Comparison of ENCODE assay signal across 18 cellular contexts in genomic region chr16:54873081-54873480, GRCh38. TPM values are rescaled to one million over a fixed set of nuclear protein-coding genes. Genes with fewer than 3 reads are reported as not detected.
"Had no signal": no experiment of that assay in that cellular context is flagged by ENCODE, and none has a peak within 500 bp of the region (broad histone marks: within the 10 kb centered on the region; RNA-seq: fewer than 3 reads in every experiment).

No MANE protein-coding gene starts in this region.

- H3K4me1 Mint-ChIP-seq: activated CD8-positive, alpha-beta memory T cell treated with anti-CD3 and anti-CD28 coated beads, Interleukin-2, amount 10 ng/mL, durations not matched to agents 7 days and 5 days; activated naive CD8-positive, alpha-beta T cell treated with anti-CD3 and anti-CD28 coated beads, Interleukin-2, amount 50 U/mL, for 24 hours had no signal

- H3K27ac Mint-ChIP-seq: activated CD8-positive, alpha-beta memory T cell treated with anti-CD3 and anti-CD28 coated beads, Interleukin-2, amount 10 ng/mL, durations not matched to agents 7 days and 5 days; activated naive CD4-positive, alpha-beta T cell treated with anti-CD3 and anti-CD28 coated beads for 36 hours; activated naive CD8-positive, alpha-beta T cell treated with anti-CD3 and anti-CD28 coated beads, Interleukin-2, amount 50 U/mL, for 24 hours; activated T-helper 2 cell treated with anti-CD3 and anti-CD28 coated beads, Interferon-gamma antibody, Interleukin-2, Interleukin-4, amounts not matched to agents 10 μg/mL and 5 μg/mL and 100 μg/mL, durations not matched to agents 14 hours and 24 hours and 36 hours; stimulated activated naive CD8-positive, alpha-beta T cell treated with anti-CD3 and anti-CD28 coated beads, Interleukin-15, Interleukin-2, amounts not matched to agents 100 ng/mL and 50 ng/mL, for 24 hours had no signal

- H3K9me3 ChIP-seq: colonic mucosa, psoas muscle, right lobe of liver had no signal

- H3K4me1 ChIP-seq: colonic mucosa, esophagus muscularis mucosa, psoas muscle, right lobe of liver, upper lobe of left lung had no signal

- H3K27ac ChIP-seq: colonic mucosa, esophagus muscularis mucosa, psoas muscle, right lobe of liver, upper lobe of left lung had no signal

- H3K9me3 Mint-ChIP-seq: activated naive CD4-positive, alpha-beta T cell treated with anti-CD3 and anti-CD28 coated beads for 36 hours; stimulated activated naive CD8-positive, alpha-beta T cell treated with anti-CD3 and anti-CD28 coated beads, Interleukin-15, Interleukin-2, amounts not matched to agents 100 ng/mL and 50 ng/mL, for 24 hours had no signal

- H3K4me3 Mint-ChIP-seq: activated CD8-positive, alpha-beta memory T cell treated with anti-CD3 and anti-CD28 coated beads, Interleukin-2, amount 10 ng/mL, durations not matched to agents 7 days and 5 days; activated naive CD4-positive, alpha-beta T cell treated with anti-CD3 and anti-CD28 coated beads for 36 hours; activated naive CD8-positive, alpha-beta T cell treated with anti-CD3 and anti-CD28 coated beads, Interleukin-2, amount 50 U/mL, for 24 hours; stimulated activated naive CD8-positive, alpha-beta T cell treated with anti-CD3 and anti-CD28 coated beads, Interleukin-15, Interleukin-2, amounts not matched to agents 100 ng/mL and 50 ng/mL, for 24 hours had no signal

- H3K27me3 ChIP-seq: colonic mucosa, esophagus muscularis mucosa, right lobe of liver, upper lobe of left lung had no signal

- H3K27me3 Mint-ChIP-seq: activated CD8-positive, alpha-beta memory T cell treated with anti-CD3 and anti-CD28 coated beads, Interleukin-2, amount 10 ng/mL, durations not matched to agents 7 days and 5 days had no signal

- H3K36me3 ChIP-seq: colonic mucosa, esophagus muscularis mucosa, right lobe of liver, upper lobe of left lung had no signal

- H3K36me3 Mint-ChIP-seq: activated CD8-positive, alpha-beta memory T cell treated with anti-CD3 and anti-CD28 coated beads, Interleukin-2, amount 10 ng/mL, durations not matched to agents 7 days and 5 days had no signal

- H3K4me3 ChIP-seq: colonic mucosa, esophagus muscularis mucosa, psoas muscle, right lobe of liver, upper lobe of left lung had no signal

- DNase-seq: activated CD4-positive, alpha-beta T cell treated with anti-CD3 and anti-CD28 coated beads, Interleukin-2, amount 50 U/mL, for 48 hours; activated CD4-positive, CD25-positive, alpha-beta regulatory T cell treated with anti-CD3 and anti-CD28 coated beads, Interleukin-2, amount 50 U/mL, for 72 hours; activated CD8-positive, alpha-beta memory T cell treated with anti-CD3 and anti-CD28 coated beads, Interleukin-2, amount 10 ng/mL, durations not matched to agents 7 days and 5 days; activated naive CD4-positive, alpha-beta T cell treated with anti-CD3 and anti-CD28 coated beads for 36 hours; activated naive CD8-positive, alpha-beta T cell treated with anti-CD3 and anti-CD28 coated beads, Interleukin-2, amount 50 U/mL, for 24 hours; activated T-cell treated with anti-CD3 and anti-CD28 coated beads, Interleukin-2, amount 50 U/mL, for 1 hour; caudate nucleus; colonic mucosa; glutamatergic neuron; hypothalamus; psoas muscle; right lobe of liver; T1000; upper lobe of left lung had no signal

- ATAC-seq: activated CD8-positive, alpha-beta memory T cell treated with anti-CD3 and anti-CD28 coated beads, Interleukin-2, amount 10 ng/mL, durations not matched to agents 7 days and 5 days; activated naive CD8-positive, alpha-beta T cell treated with anti-CD3 and anti-CD28 coated beads, Interleukin-2, amount 50 U/mL, for 24 hours; psoas muscle; right lobe of liver had no signal

RNA-seq across cellular contexts. Expression of gene IRX5, which starts 57.6 kb away (rescaled TPM):
- total RNA-seq: activated CD8-positive, alpha-beta memory T cell treated with anti-CD3 and anti-CD28 coated beads, Interleukin-2, amount 10 ng/mL, durations not matched to agents 7 days and 5 days; activated naive CD4-positive, alpha-beta T cell treated with anti-CD3 and anti-CD28 coated beads for 36 hours; right lobe of liver; temporal lobe had no signal
